In the genomic region with DNA sequence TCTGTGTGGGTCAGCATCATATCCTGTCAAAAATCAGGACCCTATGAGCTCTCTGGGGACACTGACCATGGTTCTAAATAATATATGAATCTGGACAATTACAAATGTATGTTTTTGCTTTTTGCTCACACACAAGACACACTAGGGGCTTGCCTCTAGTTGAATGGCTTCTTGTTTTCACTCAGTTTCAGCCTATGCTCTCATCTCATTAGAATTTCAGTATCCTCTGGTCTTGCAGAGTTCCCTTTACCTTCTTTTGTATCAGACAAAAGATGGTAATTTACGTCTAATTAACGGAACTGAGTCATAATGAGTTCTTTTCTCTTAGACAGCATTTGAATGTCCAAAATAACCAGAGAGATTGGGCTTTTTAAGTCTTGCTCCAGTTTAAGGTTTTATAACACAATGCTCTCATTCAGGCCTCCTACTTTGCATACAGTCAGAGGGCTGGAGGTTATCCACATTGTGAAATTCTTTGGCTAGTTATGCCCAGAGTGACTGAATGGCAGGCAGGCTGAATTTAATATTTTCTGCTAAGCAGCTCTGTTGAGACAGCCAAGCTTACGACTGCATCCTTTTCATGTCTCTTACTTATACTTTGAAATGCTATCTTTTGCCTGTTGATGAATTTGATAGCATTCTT, we compare ENCODE assay signal across 1 cellular context.
TF ChIP-seq lines count a peak whose summit lies in the region.

No MANE protein-coding gene starts in this region.

TF ChIP-seq in HepG2, 621 proteins besides CTCF, POLR2A, EP300 and RAD21 (continued from another document):
- no peak for TF ChIP-seq FOXO4 (CRISPR knock-in tag; conservative IDR thresholded peaks at IDR 0.05)
- no peak for TF ChIP-seq TSC22D2 (CRISPR knock-in tag; IDR thresholded peaks at IDR 0.05; ENCODE audit: borderline replicate concordance)
- no peak for TF ChIP-seq ZNF10 (CRISPR knock-in tag; IDR thresholded peaks at IDR 0.05; ENCODE audit: borderline replicate concordance, low read depth)
- no peak for TF ChIP-seq CBFB (CRISPR knock-in tag; IDR thresholded peaks at IDR 0.05)
- no peak for TF ChIP-seq ZSCAN5A (CRISPR knock-in tag; IDR thresholded peaks at IDR 0.05; ENCODE audit: borderline replicate concordance)
- TF ChIP-seq ZNF670 (CRISPR knock-in tag; IDR thresholded peaks at IDR 0.05; ENCODE audit: borderline replicate concordance) = no peak
- no peak for TF ChIP-seq ZNF512 (CRISPR knock-in tag; IDR thresholded peaks at IDR 0.05)
